Comparison of ENCODE assay signal across 8 cellular contexts in genomic region chr22:19431641-19432091, GRCh38. TPM values are rescaled to one million over a fixed set of nuclear protein-coding genes. Genes with fewer than 3 reads are reported as not detected.
DNase-seq lines count a peak whose midpoint lies in the region; ATAC-seq and TF ChIP-seq lines count a peak whose summit lies in the region.

Gene HIRA (minus strand): TSS chr22:19431733. CDS start chr22:19431476, 257 bp downstream.

- DNase-seq in GM13976 (ENCODE audit: low spot score) (peak; percentile 85), NCI-H1048 (lab: John Stamatoyannopoulos, UW) (peak; percentile 47), ascending aorta (ENCODE audit: low spot score in 2 of 2) (peak; percentile 18 to 83), hepatocyte (ENCODE audit: low spot score) (peak; percentile 87), retinal pigment epithelial cell (ENCODE audit: low read depth) (peak; percentile 47), amniotic stem cell (lab: John Stamatoyannopoulos, UW) (no peak)
- peak; percentile 88 for DNase-seq in T-helper 2 cell treated with Interferon-gamma antibody and Interleukin-4, amounts not matched to agents 5 μg/mL and 100 μg/mL, for 36 hours (ENCODE audit: low spot score)

- H3K4me1 ChIP-seq in ascending aorta (peaks cover 0 to 22% of the 10 kb centered on the region in 2 donors), hepatocyte (ENCODE audit: insufficient read depth) (peaks cover 18% of the 10 kb centered on the region)

- no peaks in the 10 kb centered on the region for H3K27me3 ChIP-seq in ascending aorta
- no peaks in the 10 kb centered on the region for H3K27me3 ChIP-seq in hepatocyte

- H3K79me2 ChIP-seq in hepatocyte, result peaks cover 57% of the 10 kb centered on the region

- H3K4me2 ChIP-seq in hepatocyte, result peak within 1 kb of the TSS; percentile 97

- peaks cover 16% of the 10 kb centered on the region for H3K36me3 Mint-ChIP-seq in T-helper 2 cell treated with Interferon-gamma antibody and Interleukin-4, amounts not matched to agents 5 μg/mL and 100 μg/mL, for 36 hours (ENCODE audit: low read depth)

- TF ChIP-seq CTCF in GM13976 (IDR thresholded peaks at IDR 0.05; ENCODE audit: borderline replicate concordance, control extremely low read depth, extremely low read depth, insufficient read depth, missing control alignments), result no peak
- no peak for TF ChIP-seq CTCF in ascending aorta (IDR thresholded peaks at IDR 0.05)
- no peak for TF ChIP-seq CTCF in hepatocyte (IDR thresholded peaks at IDR 0.05; ENCODE audit: poor library complexity)
- no peak for TF ChIP-seq CTCF in retinal pigment epithelial cell (conservative IDR thresholded peaks at IDR 0.05; ENCODE audit: low read depth, low read length)

- intact Hi-C loops in ascending aorta (cut with DNase I), result loop anchor here (1.0 to 5.0 kb wide), 5 partner anchors 16 to 286 kb away; partner anchors contain the start of genes C22orf39, CDC45, CLTCL1 and SLC25A1

- 1% methylated on average over 28 of the region's 64 CpGs for WGBS in hepatocyte (ENCODE audit: low lambda C conversion rate, missing lambda C conversion rate)

- no peaks in the 10 kb centered on the region for H3K27me3 Mint-ChIP-seq in T-helper 2 cell treated with Interferon-gamma antibody and Interleukin-4, amounts not matched to agents 5 μg/mL and 100 μg/mL, for 36 hours (ENCODE audit: low read depth)

- H3K4me3 ChIP-seq in ascending aorta, result peak within 1 kb of the TSS; percentile 66 to 99
- H3K4me3 ChIP-seq in hepatocyte, result peak within 1 kb of the TSS; percentile 93
- peak within 1 kb of the TSS; percentile 87 for H3K4me3 ChIP-seq in retinal pigment epithelial cell (ENCODE audit: low read length)

- H2AFZ ChIP-seq in hepatocyte, result peak within 1 kb of the TSS; percentile 87

- H3K36me3 ChIP-seq in ascending aorta (peaks cover 10% of the 10 kb centered on the region in 2 donors), hepatocyte (replicated peaks; ENCODE audit: insufficient read depth, low read depth) (no peaks in the 10 kb centered on the region)

- no peaks in the 10 kb centered on the region for H3K9me3 Mint-ChIP-seq in T-helper 2 cell treated with Interferon-gamma antibody and Interleukin-4, amounts not matched to agents 5 μg/mL and 100 μg/mL, for 36 hours

- H3K4me3 Mint-ChIP-seq in T-helper 2 cell treated with Interferon-gamma antibody and Interleukin-4, amounts not matched to agents 5 μg/mL and 100 μg/mL, for 36 hours, result peak within 1 kb of the TSS; percentile 92

- no peaks in the 10 kb centered on the region for H3K9me2 ChIP-seq in hepatocyte (replicated peaks; ENCODE audit: insufficient read depth)

- peaks cover 19% of the 10 kb centered on the region for H4K20me1 ChIP-seq in hepatocyte (ENCODE audit: insufficient read depth, poor library complexity, severe bottlenecking)

- peak; percentile 40 for ATAC-seq in HG02571 (IDR thresholded peaks at IDR 0.05; ENCODE audit: unreplicated experiment)

- in situ Hi-C loops in GM13976 (cut with MboI; ENCODE audit: low sequenced_read_pairs, unreplicated experiment), result no loop called here

- peak within 1 kb of the TSS; percentile 95 to 98 for H3K27ac ChIP-seq in ascending aorta
- H3K27ac ChIP-seq in hepatocyte, result peak within 1 kb of the TSS; percentile 99

- H3K27ac Mint-ChIP-seq in T-helper 2 cell treated with Interferon-gamma antibody and Interleukin-4, amounts not matched to agents 5 μg/mL and 100 μg/mL, for 36 hours, result peak within 1 kb of the TSS; percentile 93

- H3K4me1 Mint-ChIP-seq in T-helper 2 cell treated with Interferon-gamma antibody and Interleukin-4, amounts not matched to agents 5 μg/mL and 100 μg/mL, for 36 hours (ENCODE audit: low read depth), result peaks cover 33% of the 10 kb centered on the region

- H3K9me3 ChIP-seq in ascending aorta (no peaks in the 10 kb centered on the region), hepatocyte (ENCODE audit: low read depth) (no peaks in the 10 kb centered on the region)

RNA-seq across cellular contexts. Expression of gene HIRA, which starts in this region (rescaled TPM):
- total RNA-seq in ascending aorta (36.2 TPM), hepatocyte (23.6 and 30.6 TPM in 2 replicates)
- polyA plus RNA-seq in hepatocyte, result 17.4 and 23.5 TPM in 2 replicates
